8 cellular contexts compared by ENCODE assay signal in the genomic region with DNA sequence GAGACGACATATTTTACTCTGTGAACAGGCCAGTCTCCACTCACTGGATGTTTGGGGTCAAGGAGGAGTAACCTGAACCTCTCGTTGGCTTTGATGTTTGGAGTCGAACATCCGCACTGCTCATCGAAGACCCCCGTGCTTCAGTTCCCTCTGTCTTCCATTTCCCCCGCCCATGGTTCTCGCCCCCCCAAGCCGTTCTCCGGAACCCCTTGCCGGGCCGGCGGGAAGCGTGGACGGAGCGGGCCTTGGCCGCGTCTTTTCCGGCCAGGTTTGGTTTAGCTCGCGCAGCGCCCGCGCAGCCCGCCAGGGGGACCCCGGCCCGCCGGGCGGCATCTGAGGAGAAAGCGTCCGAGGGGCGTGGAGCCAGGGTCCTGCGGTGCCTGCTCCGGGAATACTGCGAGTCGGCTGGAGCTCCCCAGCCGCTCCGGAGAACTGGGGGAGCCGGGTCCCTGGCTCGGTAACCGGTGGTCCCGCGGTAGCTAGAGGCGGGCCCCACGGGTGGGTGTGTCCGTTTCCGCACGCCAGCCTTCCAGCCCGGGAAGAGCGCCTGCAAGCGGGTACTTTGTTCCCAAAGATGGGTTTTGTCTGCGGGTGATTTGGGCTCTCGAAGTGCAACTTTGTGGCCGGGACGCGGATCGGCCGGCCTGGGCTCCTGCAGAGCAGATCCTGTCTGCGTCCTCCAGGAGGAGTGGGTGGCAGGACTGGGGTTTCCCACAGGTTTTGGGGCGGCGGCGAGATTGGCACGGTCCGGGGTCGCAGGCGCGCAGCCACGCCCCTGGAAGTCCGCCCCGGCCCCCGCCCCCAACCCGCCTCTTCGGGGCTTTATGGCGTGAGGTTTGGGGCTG. TPM values are rescaled to one million over a fixed set of nuclear protein-coding genes. Genes with fewer than 3 reads are reported as not detected.
A peak's percentile ranks its signal among the peaks of the same experiment; 100 is the strongest.
DNase-seq lines count a peak whose midpoint lies in the region; ATAC-seq and TF ChIP-seq lines count a peak whose summit lies in the region.

No MANE protein-coding gene starts in this region.

- peak overlapping the region in 1 of 12 donors; percentile 19 for H3K27ac ChIP-seq in heart left ventricle

- H3K4me3 ChIP-seq in heart left ventricle = peak overlapping the region; percentile 27 to 67 (median 50)

- TF ChIP-seq CTCF in GM10266 (IDR thresholded peaks at IDR 0.05; ENCODE audit: control insufficient read depth, insufficient read depth, low read depth, missing control alignments) (peak; percentile 78), heart left ventricle (IDR thresholded peaks at IDR 0.05) (peak in 10 of 12 donors; percentile 24 to 62 (median 40))

- TF ChIP-seq POLR2A in heart left ventricle (IDR thresholded peaks at IDR 0.05) = no peak

- CTCF ChIA-PET in activated naive CD4-positive, alpha-beta T cell treated with anti-CD3 and anti-CD28 coated beads, Interleukin-2, amount 10 ng/mL, durations not matched to agents 7 days and 5 days (lab: Charles Lee) = interaction anchor here (0.9 to 1.6 kb wide), 8 partner anchors 10 to 751 kb away, joined by 3 to 9 read pairs (median 4); no protein-coding TSS in a partner anchor

- H3K9me3 ChIP-seq in heart left ventricle = no peaks in the 10 kb centered on the region

- WGBS in heart left ventricle, 4 donors = 1 to 2% (median 1%) methylated on average over 46 to 74 of the region's 74 CpGs

- H3K9me3 Mint-ChIP-seq in activated naive CD4-positive, alpha-beta T cell treated with anti-CD3 and anti-CD28 coated beads, Interleukin-2, amount 10 ng/mL, durations not matched to agents 7 days and 5 days = peaks cover under 1% of the 10 kb centered on the region

- H3K36me3 Mint-ChIP-seq in activated naive CD4-positive, alpha-beta T cell treated with anti-CD3 and anti-CD28 coated beads, Interleukin-2, amount 10 ng/mL, durations not matched to agents 7 days and 5 days = no peaks in the 10 kb centered on the region

- peaks cover 0 to 19% (median 7%) of the 10 kb centered on the region in 12 donors for H3K4me1 ChIP-seq in heart left ventricle

- intact Hi-C loops in heart left ventricle (cut with DNase I) = loop anchor here in 2 of 10 donors (5.0 to 10.0 kb wide), 2 partner anchors 309 to 332 kb away; no protein-coding TSS in a partner anchor
- intact Hi-C loops in posterior cingulate gyrus (cut with DNase I) = no loop called here

- ATAC-seq in HG02678 (IDR thresholded peaks at IDR 0.05; ENCODE audit: unreplicated experiment) = peak; percentile 67
- ATAC-seq in heart left ventricle = peak in 2 of 4 donors; percentile 39 to 47

- no peaks in the 10 kb centered on the region for H3K36me3 ChIP-seq in heart left ventricle

- peaks cover 5 to 73% (median 38%) of the 10 kb centered on the region in 9 donors for H3K27me3 ChIP-seq in heart left ventricle

- DNase-seq in GM10266 (ENCODE audit: extremely low spot score) (peak; percentile 74), RPMI7951 (ENCODE audit: low read depth) (peak; percentile 60), heart left ventricle (peak; percentile 19 to 68 (median 28)), posterior cingulate gyrus (peak in 7 of 10 donors; percentile 10 to 84 (median 36)), DMS153 treated with DMSO at 0.1 percent for 48 hours (lab: John Stamatoyannopoulos, UW; ENCODE audit: unreplicated experiment) (no peak), NCI-H2171 treated with DMSO at 0.1 percent for 48 hours (lab: John Stamatoyannopoulos, UW) (no peak)
- peak; percentile 62 for DNase-seq in activated naive CD4-positive, alpha-beta T cell treated with anti-CD3 and anti-CD28 coated beads, Interleukin-2, amount 10 ng/mL, durations not matched to agents 7 days and 5 days

- no peak overlapping the region for H3K27ac Mint-ChIP-seq in activated naive CD4-positive, alpha-beta T cell treated with anti-CD3 and anti-CD28 coated beads, Interleukin-2, amount 10 ng/mL, durations not matched to agents 7 days and 5 days

- peaks cover 53% of the 10 kb centered on the region for H3K27me3 Mint-ChIP-seq in activated naive CD4-positive, alpha-beta T cell treated with anti-CD3 and anti-CD28 coated beads, Interleukin-2, amount 10 ng/mL, durations not matched to agents 7 days and 5 days

- H3K4me1 Mint-ChIP-seq in activated naive CD4-positive, alpha-beta T cell treated with anti-CD3 and anti-CD28 coated beads, Interleukin-2, amount 10 ng/mL, durations not matched to agents 7 days and 5 days = peaks cover 20% of the 10 kb centered on the region

- peak overlapping the region; percentile 74 for H3K4me3 Mint-ChIP-seq in activated naive CD4-positive, alpha-beta T cell treated with anti-CD3 and anti-CD28 coated beads, Interleukin-2, amount 10 ng/mL, durations not matched to agents 7 days and 5 days

RNA-seq across cellular contexts. Expression of gene TMEM200A, which starts 0.4 kb away (rescaled TPM):
- total RNA-seq in RPMI7951 (2014; rRNA removed; shearing (Covaris generic)) = 26.3 and 30.9 TPM in 2 replicates
- total RNA-seq in heart left ventricle = 1 to 10 TPM in 2 of 9 donors, under 1 TPM in 2, not detected in 5; 0.18 to 1.9 (median 0.74) TPM
- under 1 TPM in 1 of 2 donors, not detected in 1; 0.15 TPM for polyA plus RNA-seq in heart left ventricle

Comparison
In these comparisons a context has a peak if more than half of its experiments do, and no peak if none do; other contexts are left out.
1. DNase-seq: peak in GM10266 (single experiment), RPMI7951 (single experiment), activated naive CD4-positive, alpha-beta T cell treated with anti-CD3 and anti-CD28 coated beads, Interleukin-2, amount 10 ng/mL, durations not matched to agents 7 days and 5 days (single experiment), heart left ventricle (5 of 5) and posterior cingulate gyrus (7 of 10); none in DMS153 treated with DMSO at 0.1 percent for 48 hours (single experiment) and NCI-H2171 treated with DMSO at 0.1 percent for 48 hours (single experiment).